Comparison of ENCODE assay signal across 8 cellular contexts in the genomic region with DNA sequence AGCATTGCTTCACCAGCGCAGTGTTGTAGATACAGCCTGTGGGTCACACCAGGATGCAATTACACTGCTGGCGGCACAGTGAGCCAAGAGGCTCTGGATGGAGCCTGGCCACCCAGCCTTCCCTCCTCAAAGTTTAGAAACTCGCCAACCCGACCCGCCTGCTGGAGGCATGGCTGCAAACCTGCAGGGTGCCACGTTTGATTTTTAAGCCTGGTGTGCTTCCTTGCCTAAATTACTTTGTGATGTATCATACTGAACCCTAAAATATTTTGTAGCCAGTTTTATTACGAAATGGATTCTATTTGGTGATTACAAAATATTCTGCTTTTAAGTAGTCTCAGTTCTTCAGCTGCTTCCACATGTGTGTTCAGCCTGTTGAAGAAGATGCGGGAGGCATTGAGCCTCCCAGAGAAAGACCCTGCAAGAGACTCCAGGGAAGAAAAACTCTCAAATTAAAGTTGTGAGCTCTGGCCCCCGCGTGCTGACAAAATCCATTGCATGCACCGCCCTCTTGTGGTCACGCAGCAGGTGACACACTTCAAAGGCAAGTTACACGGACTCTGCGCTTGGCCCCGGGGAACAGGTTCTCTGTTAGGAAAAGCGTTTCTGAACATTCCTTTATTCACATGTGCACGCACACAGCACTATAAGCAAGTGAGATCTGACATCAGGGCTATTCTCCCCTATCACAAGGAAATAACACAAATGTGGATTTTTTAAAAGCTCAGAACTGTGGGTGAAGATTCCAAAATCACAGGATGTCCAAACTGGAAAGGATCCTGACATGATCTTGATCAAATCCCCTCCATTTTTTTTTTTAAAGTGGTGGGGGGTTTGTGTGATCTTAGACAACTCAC.
DNase-seq lines count a peak whose midpoint lies in the region; ATAC-seq and TF ChIP-seq lines count a peak whose summit lies in the region.

No MANE protein-coding gene starts in this region.

- no peak overlapping the region for H3K4me2 ChIP-seq in KMS-11

- H3K4me1 ChIP-seq in KMS-11 (ENCODE audit: low read depth, poor library complexity, severe bottlenecking) (no peaks in the 10 kb centered on the region), cardiac muscle cell (ENCODE audit: low read depth) (no peaks in the 10 kb centered on the region), uterus (no peaks in the 10 kb centered on the region)

- H3K27ac ChIP-seq in KMS-11 (no peak overlapping the region), cardiac muscle cell (no peak overlapping the region), uterus (peak overlapping the region; percentile 38 to 58)

- peak; percentile 50 for DNase-seq in DMS114 treated with DMSO at 0.1 percent for 48 hours (lab: John Stamatoyannopoulos, UW; ENCODE audit: unreplicated experiment)
- peak; percentile 68 for DNase-seq in SK-MEL-5 (ENCODE audit: low read depth, low spot score)
- DNase-seq in activated naive CD4-positive, alpha-beta T cell treated with anti-CD3 and anti-CD28 coated beads, Interleukin-2, amount 50 U/mL, for 16 hours: peak; percentile 62
- DNase-seq in cardiac muscle cell (ENCODE audit: low read depth in 1 of 2, low spot score in 1 of 2): peak in 1 of 2 donors; percentile 76
- peak; percentile 39 for DNase-seq in putamen (ENCODE audit: low spot score)
- peak; percentile 79 to 81 for DNase-seq in uterus

- H3K36me3 ChIP-seq in KMS-11 (ENCODE audit: insufficient read depth) (no peaks in the 10 kb centered on the region), cardiac muscle cell (no peaks in the 10 kb centered on the region), uterus (no peaks in the 10 kb centered on the region)

- H4K20me1 ChIP-seq in KMS-11 (ENCODE audit: insufficient read depth): no peaks in the 10 kb centered on the region

- TF ChIP-seq CTCF in KMS-11 (conservative IDR thresholded peaks at IDR 0.05; ENCODE audit: low read depth, low read length) (peak; percentile 88), cardiac muscle cell (IDR thresholded peaks at IDR 0.05; ENCODE audit: low read depth, low read length) (peak; percentile 89), uterus (IDR thresholded peaks at IDR 0.05) (peak; percentile 86 to 92 (median 87))

- intact Hi-C loops in uterus (cut with DNase I; ENCODE audit: low total_unique reads): no loop called here

- no peaks in the 10 kb centered on the region for H3K79me2 ChIP-seq in KMS-11 (ENCODE audit: insufficient read depth, low read depth)

- no peak overlapping the region for H3K9ac ChIP-seq in KMS-11

- no peak for TF ChIP-seq POLR2A in uterus (IDR thresholded peaks at IDR 0.05)

- in situ Hi-C loops in SK-MEL-5 (cut with HindIII; ENCODE audit: low pct_unique_long_range_greater_than_20kb, low sequenced_read_pairs): no loop called here

- H3K27me3 ChIP-seq in KMS-11 (ENCODE audit: insufficient read depth, low read depth): no peaks in the 10 kb centered on the region
- H3K27me3 ChIP-seq in cardiac muscle cell: no peaks in the 10 kb centered on the region
- no peaks in the 10 kb centered on the region for H3K27me3 ChIP-seq in uterus

- H3K9me3 ChIP-seq in cardiac muscle cell (ENCODE audit: low read depth) (no peaks in the 10 kb centered on the region), uterus (no peaks in the 10 kb centered on the region)

- no peak overlapping the region for H3K4me3 ChIP-seq in KMS-11 (IDR thresholded peaks at IDR 0.05; ENCODE audit: insufficient read depth, low read depth, low read length)
- H3K4me3 ChIP-seq in cardiac muscle cell: no peak overlapping the region
- no peak overlapping the region for H3K4me3 ChIP-seq in uterus

- no peak for ATAC-seq in GM21381 (IDR thresholded peaks at IDR 0.05; ENCODE audit: unreplicated experiment)

- H2AFZ ChIP-seq in KMS-11 (ENCODE audit: low read depth): no peak overlapping the region

Comparison
In these comparisons a context has a peak if more than half of its experiments do, and no peak if none do; other contexts are left out.
1. H3K27ac ChIP-seq: peak in uterus (2 of 2); none in KMS-11 (single experiment) and cardiac muscle cell (single experiment).
2. Peak in every context shown above with its lines, with median percentiles within 50 percentile points of each other: CTCF ChIP-seq.